Comparison of ENCODE assay signal across 8 cellular contexts in genomic region chr7:128135275-128136214, GRCh38.
DNase-seq lines count a peak whose midpoint lies in the region; ATAC-seq and TF ChIP-seq lines count a peak whose summit lies in the region.

No MANE protein-coding gene starts in this region.

- TF ChIP-seq CTCF in PC-9 (conservative IDR thresholded peaks at IDR 0.05) (peak; percentile 64), thoracic aorta (IDR thresholded peaks at IDR 0.05) (peak; percentile 69)

- H3K4me1 ChIP-seq in PC-9 (replicated peaks; ENCODE audit: insufficient read depth) (no peaks in the 10 kb centered on the region), thoracic aorta (ENCODE audit: control insufficient read depth in 1 of 2, low read depth in 2 of 2) (peaks cover 7 to 9% of the 10 kb centered on the region in 2 donors)

- H3K27me3 ChIP-seq in PC-9 (ENCODE audit: insufficient read depth, low read depth): 0 out of 2 replicates have a peak, but pooled peaks cover 9% of the 10 kb centered on the region
- peaks cover 11% of the 10 kb centered on the region for H3K27me3 ChIP-seq in thoracic aorta (replicated peaks; ENCODE audit: insufficient read depth)

- CTCF ChIA-PET in PC-9 (lab: Charles Lee): interaction anchor here (0.6 to 2.5 kb wide), 5 partner anchors 22 to 289 kb away, joined by 3 to 41 read pairs (median 4); no protein-coding TSS in a partner anchor

- POLR2A ChIA-PET in PC-9 (lab: Charles Lee; ENCODE audit: unreplicated experiment): interaction anchor here (0.8 kb wide), 1 partner anchor 1111 kb away, joined by 5 read pairs; no protein-coding TSS in a partner anchor

- H3F3A ChIP-seq in PC-9 (ENCODE audit: insufficient read depth, low read depth): no peaks in the 10 kb centered on the region; the same call in 1 of the 2 replicates

- BruUV-seq in PC-9 (replicated peaks; lab: Mats Ljungman, UMichigan): no TSS peak

- H3K36me3 ChIP-seq in PC-9 (ENCODE audit: low read depth) (no peaks in the 10 kb centered on the region), thoracic aorta (no peaks in the 10 kb centered on the region)

- no peaks in the 10 kb centered on the region for H3K9me3 ChIP-seq in PC-9 (ENCODE audit: insufficient read depth, low read depth)
- no peaks in the 10 kb centered on the region for H3K9me3 ChIP-seq in thoracic aorta

- no peaks in the 10 kb centered on the region for H3K79me2 ChIP-seq in PC-9 (ENCODE audit: low read depth)

- H3K4me2 ChIP-seq in PC-9: peak overlapping the region; percentile 100

- H3K27ac ChIP-seq in PC-9: no peak overlapping the region
- H3K27ac ChIP-seq in thoracic aorta: no peak overlapping the region

- no peaks in the 10 kb centered on the region for H4K20me1 ChIP-seq in PC-9 (ENCODE audit: insufficient read depth)

- DNase-seq in CD1c-positive myeloid dendritic cell (ENCODE audit: extremely low spot score) (peak; percentile 92), PC-9 (peak in 1 of 2 experiments; percentile 72), foreskin melanocyte (peak; percentile 40), occipital lobe (lab: John Stamatoyannopoulos, UW) (peak; percentile 60), thoracic aorta (ENCODE audit: low spot score) (no peak)
- peak; percentile 50 for DNase-seq in activated effector memory CD4-positive, alpha-beta T cell treated with Interleukin-2 at 50 U/mL for 16 hours

- H3K4me3 ChIP-seq in PC-9 (peak overlapping the region; percentile 82), thoracic aorta (peak overlapping the region; percentile 72)

- H3K9me2 ChIP-seq in PC-9 (ENCODE audit: insufficient read depth): no peaks in the 10 kb centered on the region

- intact Hi-C loops in PC-9 (cut with micrococcal nuclease; ENCODE audit: unreplicated experiment): loop anchor here (1.0 to 5.0 kb wide), 3 partner anchors 73 to 428 kb away; no protein-coding TSS in a partner anchor

- peak overlapping the region; percentile 93 for H2AFZ ChIP-seq in PC-9

- peak; percentile 94 for ATAC-seq in GM19395 (IDR thresholded peaks at IDR 0.05; ENCODE audit: unreplicated experiment)
- peak; percentile 85 for ATAC-seq in HG03469 (IDR thresholded peaks at IDR 0.05; ENCODE audit: unreplicated experiment)
- peak; percentile 41 for ATAC-seq in thoracic aorta (ENCODE audit: insufficient number of reproducible peaks, low FRiP score, low read depth)

Comparison
In these comparisons a context has a peak if more than half of its experiments do, and no peak if none do; other contexts are left out.
1. ATAC-seq: peak in every context shown above with its lines; median percentile 94 in GM19395; 85 in HG03469; 41 in thoracic aorta.